ENCODE assay signal across 8 cellular contexts in genomic region chr1:145978860-145979745, GRCh38. TPM values are rescaled to one million over a fixed set of nuclear protein-coding genes. Genes with fewer than 3 reads are reported as not detected.
A peak's percentile ranks its signal among the peaks of the same experiment; 100 is the strongest.
DNase-seq lines count a peak whose midpoint lies in the region; TF ChIP-seq lines count a peak whose summit lies in the region.

No MANE protein-coding gene starts in this region.

- no peak for TF ChIP-seq CTCF in LNCaP clone FGC (IDR thresholded peaks at IDR 0.05; ENCODE audit: control insufficient read depth, extremely low read depth, insufficient read depth)
- TF ChIP-seq CTCF in tibial nerve (IDR thresholded peaks at IDR 0.05): peak in 4 of 5 experiments; percentile 24 to 34 (median 26)

- 4 to 6% methylated on average over 9 of the region's 9 CpGs for WGBS in tibial nerve, 2 donors

- peak; percentile 96 to 99 for TF ChIP-seq EP300 in tibial nerve (IDR thresholded peaks at IDR 0.05)

- peaks cover 16% of the 10 kb centered on the region for H3K36me3 Mint-ChIP-seq in activated naive CD4-positive, alpha-beta T cell treated with anti-CD3 and anti-CD28 coated beads, Interleukin-2, amount 10 ng/mL, durations not matched to agents 7 days and 5 days

- peak; percentile 70 to 93 for TF ChIP-seq POLR2A in tibial nerve (IDR thresholded peaks at IDR 0.05)

- H3K9me3 ChIP-seq in SJCRH30 (replicated peaks) (no peaks in the 10 kb centered on the region), tibial nerve (no peaks in the 10 kb centered on the region)

- peaks cover 12% of the 10 kb centered on the region for H3K4me1 Mint-ChIP-seq in activated naive CD4-positive, alpha-beta T cell treated with anti-CD3 and anti-CD28 coated beads, Interleukin-2, amount 10 ng/mL, durations not matched to agents 7 days and 5 days

- no peaks in the 10 kb centered on the region for H3K27me3 ChIP-seq in SJCRH30
- H3K27me3 ChIP-seq in tibial nerve: no peaks in the 10 kb centered on the region

- H3K36me3 ChIP-seq in SJCRH30: no peaks in the 10 kb centered on the region
- H3K36me3 ChIP-seq in tibial nerve: peaks cover 0 to 9% (median 0%) of the 10 kb centered on the region in 3 donors

- no peaks in the 10 kb centered on the region for H3K9me3 Mint-ChIP-seq in activated naive CD4-positive, alpha-beta T cell treated with anti-CD3 and anti-CD28 coated beads, Interleukin-2, amount 10 ng/mL, durations not matched to agents 7 days and 5 days

- H3K27me3 Mint-ChIP-seq in activated naive CD4-positive, alpha-beta T cell treated with anti-CD3 and anti-CD28 coated beads, Interleukin-2, amount 10 ng/mL, durations not matched to agents 7 days and 5 days: no peaks in the 10 kb centered on the region

- H3K4me1 ChIP-seq in SJCRH30 (peaks cover 66% of the 10 kb centered on the region), tibial nerve (peaks cover 0 to 70% (median 61%) of the 10 kb centered on the region in 4 donors)

- DNase-seq in ELR (ENCODE audit: low read depth): peak; percentile 100
- DNase-seq in H4 (ENCODE audit: low spot score): peak; percentile 100
- peak; percentile 96 for DNase-seq in LNCaP clone FGC (ENCODE audit: low read depth)
- DNase-seq in SJCRH30: peak; percentile 97 to 99
- peak; percentile 91 for DNase-seq in activated naive CD4-positive, alpha-beta T cell treated with anti-CD3 and anti-CD28 coated beads, Interleukin-2, amount 10 ng/mL, durations not matched to agents 7 days and 5 days
- DNase-seq in glomerular visceral epithelial cell (ENCODE audit: extremely low spot score): peak; percentile 99
- DNase-seq in occipital lobe (lab: John Stamatoyannopoulos, UW): peak; percentile 92
- DNase-seq in tibial nerve (ENCODE audit: low spot score in 2 of 2): peak; percentile 89 to 97

- H3K27ac ChIP-seq in SJCRH30 (peak overlapping the region; percentile 91), tibial nerve (peak overlapping the region; percentile 92 to 99 (median 94))

- no peak overlapping the region for H3K27ac Mint-ChIP-seq in activated naive CD4-positive, alpha-beta T cell treated with anti-CD3 and anti-CD28 coated beads, Interleukin-2, amount 10 ng/mL, durations not matched to agents 7 days and 5 days

- CTCF ChIA-PET in activated naive CD4-positive, alpha-beta T cell treated with anti-CD3 and anti-CD28 coated beads, Interleukin-2, amount 10 ng/mL, durations not matched to agents 7 days and 5 days (lab: Charles Lee): interaction anchor here (0.8 to 7.2 kb wide), 16 partner anchors 12 to 134 kb away, joined by 3 to 154 read pairs (median 8); partner anchors contain the start of genes ANKRD34A, ITGA10, LIX1L and NUDT17

- no peak overlapping the region for H3K4me3 ChIP-seq in LNCaP clone FGC (ENCODE audit: low read depth, low read length)
- peak overlapping the region; percentile 0; the same call in 1 of the 2 replicates for H3K4me3 ChIP-seq in SJCRH30
- H3K4me3 ChIP-seq in tibial nerve: peak overlapping the region; percentile 17 to 42 (median 29)

- no peak overlapping the region for H3K4me3 Mint-ChIP-seq in activated naive CD4-positive, alpha-beta T cell treated with anti-CD3 and anti-CD28 coated beads, Interleukin-2, amount 10 ng/mL, durations not matched to agents 7 days and 5 days

RNA-seq across cellular contexts. Expression of gene POLR3GL, which starts 14.6 kb away (rescaled TPM):
- 16.9 and 21.2 TPM in 2 replicates for total RNA-seq in H4 (2014; rRNA removed; shearing (Covaris generic))
- 16.7 and 18.4 TPM in 2 replicates for total RNA-seq in SJCRH30 (2014; rRNA removed; shearing (Covaris generic))
- total RNA-seq in occipital lobe: 16.2 TPM
- total RNA-seq in tibial nerve: 10 to 100 TPM; 20.1 to 33.1 (median 28.9) TPM

RNA-seq across cellular contexts. Expression of gene ANKRD34A, which starts 14.7 kb away (rescaled TPM):
- 0.54 and 0.70 TPM in 2 replicates for total RNA-seq in H4 (2014; rRNA removed; shearing (Covaris generic))
- 0.69 and 0.84 TPM in 2 replicates for total RNA-seq in SJCRH30 (2014; rRNA removed; shearing (Covaris generic))
- 2.2 TPM for total RNA-seq in occipital lobe
- total RNA-seq in tibial nerve: 1 to 10 TPM in 2 of 4 donors, under 1 TPM in 2; 0.39 to 2.4 (median 1.3) TPM

RNA-seq across cellular contexts. Expression of gene TXNIP, which starts 17.3 kb away (rescaled TPM):
- 101 and 102 TPM in 2 replicates for total RNA-seq in H4 (2014; rRNA removed; shearing (Covaris generic))
- 161 and 177 TPM in 2 replicates for total RNA-seq in SJCRH30 (2014; rRNA removed; shearing (Covaris generic))
- total RNA-seq in occipital lobe (317 TPM), tibial nerve (1,000 to 10,000 TPM; 1,863 to 2,525 (median 2,185) TPM)

RNA-seq across cellular contexts. Expression of gene LIX1L, which starts 21.3 kb away (rescaled TPM):
- total RNA-seq in H4 (2014; rRNA removed; shearing (Covaris generic)): 15.1 and 18.7 TPM in 2 replicates
- 33.4 and 35.6 TPM in 2 replicates for total RNA-seq in SJCRH30 (2014; rRNA removed; shearing (Covaris generic))
- total RNA-seq in occipital lobe: 22.1 TPM
- 10 to 100 TPM; 30.8 to 57.1 (median 41.5) TPM for total RNA-seq in tibial nerve

RNA-seq across cellular contexts. Expression of gene HJV, which starts 42.4 kb away (rescaled TPM):
- not detected in 2 replicates for total RNA-seq in H4 (2014; rRNA removed; shearing (Covaris generic))
- total RNA-seq in SJCRH30 (2014; rRNA removed; shearing (Covaris generic)): 0.10 TPM in 2 replicates
- total RNA-seq in occipital lobe (not detected), tibial nerve (not detected)
